ENCODE assay signal across 14 cellular contexts in genomic region chr1:16926491-16927195, GRCh38. TPM values are rescaled to one million over a fixed set of nuclear protein-coding genes. Genes with fewer than 3 reads are reported as not detected.
DNase-seq lines count a peak whose midpoint lies in the region; ATAC-seq and TF ChIP-seq lines count a peak whose summit lies in the region.
"Had no signal": no experiment of that assay in that cellular context is flagged by ENCODE, and none has a peak within 500 bp of the region (broad histone marks: within the 10 kb centered on the region; RNA-seq: fewer than 3 reads in every experiment).

No MANE protein-coding gene starts in this region.

- H2BK5ac ChIP-seq in mesendoderm (ENCODE audit: low read length): no peak overlapping the region

- no peak overlapping the region for H4K5ac ChIP-seq in mesendoderm (ENCODE audit: low read length)

- H3K9me3 Mint-ChIP-seq in activated CD4-positive, alpha-beta T cell treated with anti-CD3 and anti-CD28 coated beads, Interleukin-2, amount 10 ng/mL, durations not matched to agents 24 days and 14 days: no peaks in the 10 kb centered on the region

- no peak for ATAC-seq in HG03520 (IDR thresholded peaks at IDR 0.05; ENCODE audit: unreplicated experiment)

- peaks cover 12% of the 10 kb centered on the region for H3K4me1 Mint-ChIP-seq in activated CD4-positive, alpha-beta T cell treated with anti-CD3 and anti-CD28 coated beads, Interleukin-2, amount 10 ng/mL, durations not matched to agents 24 days and 14 days

- H3K27ac ChIP-seq in breast epithelium (peak overlapping the region; percentile 2 to 64), mesendoderm (ENCODE audit: low read depth, low read length) (no peak overlapping the region), ascending aorta (no peak overlapping the region)
- H3K27ac ChIP-seq: C4-2B, cardiac muscle cell, VCaP had no signal

- no peak overlapping the region for H3K9ac ChIP-seq in mesendoderm (ENCODE audit: low read length)

- H3K4me1 ChIP-seq in breast epithelium (peaks cover 0 to 8% of the 10 kb centered on the region in 2 donors), mesendoderm (ENCODE audit: control insufficient read depth, low read depth, low read length) (no peaks in the 10 kb centered on the region), ascending aorta (no peaks in the 10 kb centered on the region)

- H3K4me3 ChIP-seq in breast epithelium (no peak overlapping the region), mesendoderm (ENCODE audit: low read length) (no peak overlapping the region), ascending aorta (no peak overlapping the region)
- H3K4me3 ChIP-seq: cardiac muscle cell had no signal

- peak; percentile 100 for DNase-seq in DMS79 treated with DMSO at 0.1 percent for 48 hours (lab: John Stamatoyannopoulos, UW)
- DNase-seq in NCI-H187 treated with DMSO at 0.1 percent for 48 hours (lab: John Stamatoyannopoulos, UW): peak; percentile 26
- no peak for DNase-seq in breast epithelium (ENCODE audit: low spot score in 2 of 2)
- peak; percentile 72 for DNase-seq in mesendoderm
- DNase-seq in activated CD4-positive, alpha-beta T cell treated with anti-CD3 and anti-CD28 coated beads, Interleukin-2, amount 10 ng/mL, durations not matched to agents 24 days and 14 days: no peak
- no peak for DNase-seq in ascending aorta (ENCODE audit: low spot score in 2 of 2)
- no peak for DNase-seq in DMS153 treated with DMSO at 0.1 percent for 48 hours (lab: John Stamatoyannopoulos, UW; ENCODE audit: unreplicated experiment)
- DNase-seq: activated T-cell treated with anti-CD3 and anti-CD28 coated beads for 4 hours, kidney glomerular epithelial cell, NCI-H1694 had no signal

- no peak overlapping the region for H2BK120ac ChIP-seq in mesendoderm (ENCODE audit: low read depth, low read length)

- H3K27me3 Mint-ChIP-seq in activated CD4-positive, alpha-beta T cell treated with anti-CD3 and anti-CD28 coated beads, Interleukin-2, amount 10 ng/mL, durations not matched to agents 24 days and 14 days: no peaks in the 10 kb centered on the region

- no peak overlapping the region for H3K4ac ChIP-seq in mesendoderm (ENCODE audit: low read depth, low read length)

- H3K23ac ChIP-seq in mesendoderm (ENCODE audit: low read length): no peak overlapping the region

- H3K79me1 ChIP-seq in mesendoderm (ENCODE audit: low read length): peaks cover 3% of the 10 kb centered on the region

- TF ChIP-seq POLR2A in breast epithelium (IDR thresholded peaks at IDR 0.05): no peak

- peaks cover 5% of the 10 kb centered on the region for H3K79me2 ChIP-seq in mesendoderm (ENCODE audit: control insufficient read depth, insufficient read depth, low read length)

- H3K36me3 Mint-ChIP-seq in activated CD4-positive, alpha-beta T cell treated with anti-CD3 and anti-CD28 coated beads, Interleukin-2, amount 10 ng/mL, durations not matched to agents 24 days and 14 days (ENCODE audit: low read depth): no peaks in the 10 kb centered on the region

- no peak overlapping the region for H3K4me3 Mint-ChIP-seq in activated CD4-positive, alpha-beta T cell treated with anti-CD3 and anti-CD28 coated beads, Interleukin-2, amount 10 ng/mL, durations not matched to agents 24 days and 14 days

- no peak overlapping the region for H3K27ac Mint-ChIP-seq in activated CD4-positive, alpha-beta T cell treated with anti-CD3 and anti-CD28 coated beads, Interleukin-2, amount 10 ng/mL, durations not matched to agents 24 days and 14 days

- no peak overlapping the region for H2BK15ac ChIP-seq in mesendoderm (replicated peaks; ENCODE audit: low read depth)

- no peak overlapping the region for H3K4me2 ChIP-seq in mesendoderm (ENCODE audit: low read length)

- TF ChIP-seq CTCF in breast epithelium (IDR thresholded peaks at IDR 0.05) (no peak), ascending aorta (IDR thresholded peaks at IDR 0.05) (no peak)

- H3K36me3 ChIP-seq in breast epithelium: no peaks in the 10 kb centered on the region
- H3K36me3 ChIP-seq in mesendoderm (ENCODE audit: control insufficient read depth, insufficient read depth, low read length): no peaks in the 10 kb centered on the region
- H3K36me3 ChIP-seq in ascending aorta: peaks cover 11 to 15% of the 10 kb centered on the region in 2 donors
- H3K36me3 ChIP-seq: cardiac muscle cell had no signal

- WGBS in mesendoderm (ENCODE audit: extremely low coverage, insufficient coverage, low lambda C conversion rate): no CpG with 5 or more reads among the region's 11 CpGs

- H3K9me3 ChIP-seq in breast epithelium (no peaks in the 10 kb centered on the region), ascending aorta (no peaks in the 10 kb centered on the region)

- H3K27me3 ChIP-seq in breast epithelium: no peaks in the 10 kb centered on the region
- H3K27me3 ChIP-seq in mesendoderm (ENCODE audit: insufficient read depth, low read length, poor library complexity): no peaks in the 10 kb centered on the region
- no peaks in the 10 kb centered on the region for H3K27me3 ChIP-seq in ascending aorta
- H3K27me3 ChIP-seq: cardiac muscle cell had no signal

- no peak overlapping the region for H3K18ac ChIP-seq in mesendoderm (ENCODE audit: low read length)

- no peak overlapping the region for H3K56ac ChIP-seq in mesendoderm (ENCODE audit: low read length)

- no peak overlapping the region for H4K8ac ChIP-seq in mesendoderm (ENCODE audit: low read depth, low read length)

- intact Hi-C loops in breast epithelium (cut with DNase I; ENCODE audit: low total_unique reads) (no loop called here), ascending aorta (cut with DNase I) (no loop called here)
- intact Hi-C loops in activated CD4-positive, alpha-beta T cell treated with anti-CD3 and anti-CD28 coated beads, Interleukin-2, amount 10 ng/mL, durations not matched to agents 24 days and 14 days (cut with micrococcal nuclease): no loop called here

- H2AK5ac ChIP-seq in mesendoderm (ENCODE audit: low read length): no peak overlapping the region

RNA-seq across cellular contexts. Expression of gene CROCC, which starts 4.9 kb away (rescaled TPM):
- total RNA-seq in breast epithelium (10 to 100 TPM; 15.5 to 43.9 (median 24.7) TPM), ascending aorta (27.0 TPM)
- 10.7 TPM for polyA plus RNA-seq in mesendoderm (2013, experiment 1 of 2)
- 10.0 TPM for polyA plus RNA-seq in mesendoderm (2013, experiment 2 of 2)
- total RNA-seq in activated CD4-positive, alpha-beta T cell treated with anti-CD3 and anti-CD28 coated beads, Interleukin-2, amount 10 ng/mL, durations not matched to agents 24 days and 14 days: 23.4 and 27.0 TPM in 2 replicates

RNA-seq across cellular contexts. Expression of gene RNU1-2, which starts 30.9 kb away (rescaled TPM):
- total RNA-seq in breast epithelium (under 1 TPM; under 0.01 TPM), ascending aorta (under 0.01 TPM)
- polyA plus RNA-seq in mesendoderm (2013, experiment 1 of 2): not detected
- polyA plus RNA-seq in mesendoderm (2013, experiment 2 of 2): not detected
- 1,962 and 2,189 TPM in 2 replicates for total RNA-seq in activated CD4-positive, alpha-beta T cell treated with anti-CD3 and anti-CD28 coated beads, Interleukin-2, amount 10 ng/mL, durations not matched to agents 24 days and 14 days
- polyA plus RNA-seq: cardiac muscle cell had no signal

RNA-seq across cellular contexts. Expression of gene MFAP2, which starts 53.8 kb away (rescaled TPM):
- total RNA-seq in breast epithelium: 10 to 100 TPM in 2 of 3 donors, 1 to 10 TPM in 1; 4.5 to 40.2 (median 10.8) TPM
- 137 TPM for polyA plus RNA-seq in mesendoderm (2013, experiment 1 of 2)
- 141 TPM for polyA plus RNA-seq in mesendoderm (2013, experiment 2 of 2)
- not detected in 2 replicates for total RNA-seq in activated CD4-positive, alpha-beta T cell treated with anti-CD3 and anti-CD28 coated beads, Interleukin-2, amount 10 ng/mL, durations not matched to agents 24 days and 14 days
- 26.3 TPM for total RNA-seq in ascending aorta

Comparison
In these comparisons a context has a peak if more than half of its experiments do, and no peak if none do; other contexts are left out.
1. DNase-seq: peak in DMS79 treated with DMSO at 0.1 percent for 48 hours (single experiment), NCI-H187 treated with DMSO at 0.1 percent for 48 hours (single experiment) and mesendoderm (single experiment); none in breast epithelium (0 of 2), activated CD4-positive, alpha-beta T cell treated with anti-CD3 and anti-CD28 coated beads, Interleukin-2, amount 10 ng/mL, durations not matched to agents 24 days and 14 days (single experiment), ascending aorta (0 of 2) and DMS153 treated with DMSO at 0.1 percent for 48 hours (single experiment).
2. H3K27ac ChIP-seq: peak in breast epithelium (2 of 2); none in mesendoderm (single experiment) and ascending aorta (0 of 2).
3. RNA of gene RNU1-2, which starts 30.9 kb away (total RNA-seq): 1,962 to 2,189 TPM in activated CD4-positive, alpha-beta T cell treated with anti-CD3 and anti-CD28 coated beads, Interleukin-2, amount 10 ng/mL, durations not matched to agents 24 days and 14 days; under 0.01 TPM in breast epithelium and under 0.01 TPM in ascending aorta (single experiment); every median in the first group is over 1,000 times any median in the second.